Comparison of ENCODE assay signal across 18 cellular contexts in genomic region chr3:144053121-144053520, GRCh38.
DNase-seq lines count a peak whose midpoint lies in the region; ATAC-seq and TF ChIP-seq lines count a peak whose summit lies in the region.
"Had no signal": no experiment of that assay in that cellular context is flagged by ENCODE, and none has a peak within 500 bp of the region (broad histone marks: within the 10 kb centered on the region; RNA-seq: fewer than 3 reads in every experiment).

No MANE protein-coding gene starts in this region.

- no peaks in the 10 kb centered on the region for H3K27me3 ChIP-seq in brain microvascular endothelial cell (replicated peaks)
- H3K27me3 ChIP-seq: dorsolateral prefrontal cortex had no signal

- no peak for TF ChIP-seq CTCF in AG10803 (conservative IDR thresholded peaks at IDR 0.05; ENCODE audit: low read length)
- TF ChIP-seq CTCF in LNCaP clone FGC (IDR thresholded peaks at IDR 0.05; ENCODE audit: control insufficient read depth, extremely low read depth, insufficient read depth) = no peak
- no peak for TF ChIP-seq CTCF in brain microvascular endothelial cell (IDR thresholded peaks at IDR 0.05; ENCODE audit: low read depth, low read length, missing control alignments)

- no peak overlapping the region for H3K4me3 ChIP-seq in AG10803 (ENCODE audit: low read length)
- no peak overlapping the region for H3K4me3 ChIP-seq in LNCaP clone FGC (ENCODE audit: low read depth, low read length)
- no peak overlapping the region for H3K4me3 ChIP-seq in brain microvascular endothelial cell (ENCODE audit: low read depth, low read length)
- H3K4me3 ChIP-seq: dorsolateral prefrontal cortex, K562 had no signal

- in situ Hi-C loops in brain microvascular endothelial cell (cut with HindIII; ENCODE audit: low pct_ligation_motif_present, low sequenced_read_pairs) = no loop called here

- H3K27ac ChIP-seq in brain microvascular endothelial cell = no peak overlapping the region
- H3K27ac ChIP-seq: dorsolateral prefrontal cortex had no signal

- H3K36me3 ChIP-seq in brain microvascular endothelial cell (replicated peaks) = no peaks in the 10 kb centered on the region

- intact Hi-C loops in posterior vena cava (cut with DNase I) = no loop called here

- ATAC-seq in GM19035 (IDR thresholded peaks at IDR 0.05; ENCODE audit: unreplicated experiment) (no peak), GM18861 (IDR thresholded peaks at IDR 0.05; ENCODE audit: unreplicated experiment) (no peak)
- ATAC-seq: activated T-cell treated with anti-CD3 and anti-CD28 coated beads, Interleukin-2, amount 50 U/mL, for 4 hours; K562 had no signal

- DNase-seq in AG10803 (ENCODE audit: low read depth) (peak; percentile 63), LNCaP clone FGC (ENCODE audit: low read depth) (peak; percentile 72), brain microvascular endothelial cell (peak; percentile 18), hepatic stellate cell (ENCODE audit: low spot score) (peak; percentile 27), posterior vena cava (ENCODE audit: low spot score) (no peak), UCSD-AML1 (lab: John Stamatoyannopoulos, UW; ENCODE audit: unreplicated experiment) (no peak)
- DNase-seq: activated CD4-positive, alpha-beta T cell treated with anti-CD3 and anti-CD28 coated beads for 48 hours; activated T-cell treated with anti-CD3 and anti-CD28 coated beads, Interleukin-2, amount 50 U/mL, for 4 hours; C1 segment of cervical spinal cord; DND-41; dorsolateral prefrontal cortex; head of caudate nucleus; NCI-H2029 treated with DMSO at 0.1 percent for 48 hours; NCI-H774; T-helper 2 cell had no signal

Comparison
In these comparisons a context has a peak if more than half of its experiments do, and no peak if none do; other contexts are left out.
1. DNase-seq: peak in AG10803 (single experiment), LNCaP clone FGC (single experiment), brain microvascular endothelial cell (single experiment) and hepatic stellate cell (single experiment); none in posterior vena cava (single experiment) and UCSD-AML1 (single experiment).